Comparison of ENCODE assay signal across 21 cellular contexts in the genomic region with DNA sequence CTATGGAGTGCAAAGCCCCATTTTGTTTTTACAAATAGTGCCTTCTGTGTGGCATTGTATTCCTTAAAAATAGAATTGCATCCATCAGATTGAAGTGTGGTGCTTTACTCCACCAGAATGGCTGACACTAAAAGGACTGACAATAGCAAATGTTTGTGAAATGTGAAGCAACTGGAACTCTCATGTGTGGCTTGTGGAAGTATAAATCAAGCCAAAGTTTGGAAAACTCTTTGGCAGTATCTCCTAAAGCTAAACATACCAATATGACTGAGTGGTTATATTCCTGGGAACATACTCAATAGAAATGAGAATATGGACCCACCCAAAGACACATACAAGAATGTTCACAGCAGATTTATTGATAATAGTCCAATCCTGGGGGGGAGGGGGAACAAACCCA.
A peak's percentile ranks its signal among the peaks of the same experiment; 100 is the strongest.
DNase-seq lines count a peak whose midpoint lies in the region; ATAC-seq and TF ChIP-seq lines count a peak whose summit lies in the region.
"Had no signal": no experiment of that assay in that cellular context is flagged by ENCODE, and none has a peak within 500 bp of the region (broad histone marks: within the 10 kb centered on the region; RNA-seq: fewer than 3 reads in every experiment).

No MANE protein-coding gene starts in this region.

- in situ Hi-C loops in gastrocnemius medialis (cut with MboI; ENCODE audit: low sequenced_read_pairs in 4 of 4): no loop called here

- no peak overlapping the region for H3K4me3 Mint-ChIP-seq in activated T-cell treated with anti-CD3 and anti-CD28 coated beads, Interleukin-2, amount 50 U/mL, for 4 hours
- H3K4me3 Mint-ChIP-seq: B cell, CD14-positive monocyte, H9, HFFc6 had no signal

- TF ChIP-seq POLR2A in gastrocnemius medialis (IDR thresholded peaks at IDR 0.05): no peak

- ATAC-seq in left cardiac atrium: no peak
- ATAC-seq in gastrocnemius medialis: no peak
- no peak for ATAC-seq in activated T-cell treated with anti-CD3 and anti-CD28 coated beads, Interleukin-2, amount 50 U/mL, for 4 hours
- no peak for ATAC-seq in GM21528 (IDR thresholded peaks at IDR 0.05; ENCODE audit: low FRiP score, unreplicated experiment)

- H3K27ac ChIP-seq in right atrium auricular region: peak overlapping the region; percentile 60 to 80
- peak overlapping the region in 3 of 4 donors; percentile 67 to 85 (median 77) for H3K27ac ChIP-seq in gastrocnemius medialis
- H3K27ac ChIP-seq: Peyer's patch, SJCRH30 had no signal

- DNase-seq in right atrium auricular region (ENCODE audit: low spot score) (no peak), left cardiac atrium (no peak), fibroblast of peridontal ligament (ENCODE audit: extremely low read depth) (peak; percentile 64), gastrocnemius medialis (no peak), HuH-7 (ENCODE audit: low spot score) (no peak)
- DNase-seq in activated T-cell treated with anti-CD3 and anti-CD28 coated beads, Interleukin-2, amount 50 U/mL, for 4 hours: no peak
- DNase-seq: GDM1, H9, HFFc6, KG1, NCI-H1105, NCI-H146, NCI-H2029, NCI-H226, NCI-H510A treated with DMSO at 0.1 percent for 48 hours, NCI-H774, Peyer's patch, SJCRH30 had no signal

- intact Hi-C loops in left cardiac atrium (cut with DNase I): loop anchor here in 1 of 2 donors (5.0 kb wide), 1 partner anchor 553 kb away; no protein-coding TSS in a partner anchor
- intact Hi-C loops in gastrocnemius medialis (cut with DNase I; ENCODE audit: low total_unique reads): loop anchor here (2.0 kb wide), 1 partner anchor 86 kb away; the partner anchor contains the start of gene RARB

- H3K4me1 Mint-ChIP-seq in activated T-cell treated with anti-CD3 and anti-CD28 coated beads, Interleukin-2, amount 50 U/mL, for 4 hours (ENCODE audit: low read depth): no peaks in the 10 kb centered on the region
- H3K4me1 Mint-ChIP-seq: B cell, CD14-positive monocyte had no signal

- H3K9me3 ChIP-seq in right atrium auricular region (no peaks in the 10 kb centered on the region), gastrocnemius medialis (no peaks in the 10 kb centered on the region)
- H3K9me3 ChIP-seq: Peyer's patch, SJCRH30 had no signal

- H3K4me3 ChIP-seq in right atrium auricular region (no peak overlapping the region), gastrocnemius medialis (no peak overlapping the region)
- H3K4me3 ChIP-seq: Peyer's patch, SJCRH30 had no signal

- H3K36me3 ChIP-seq in right atrium auricular region (no peaks in the 10 kb centered on the region), gastrocnemius medialis (no peaks in the 10 kb centered on the region)
- H3K36me3 ChIP-seq: Peyer's patch, SJCRH30 had no signal

- H3K4me1 ChIP-seq in right atrium auricular region (peaks cover 0 to 41% of the 10 kb centered on the region in 2 donors), gastrocnemius medialis (peaks cover 27 to 49% of the 10 kb centered on the region in 2 donors)
- H3K4me1 ChIP-seq: Peyer's patch, SJCRH30 had no signal

- H3K27me3 ChIP-seq in right atrium auricular region (no peaks in the 10 kb centered on the region), gastrocnemius medialis (no peaks in the 10 kb centered on the region)
- H3K27me3 ChIP-seq: Peyer's patch, SJCRH30 had no signal

- H3K9me3 Mint-ChIP-seq in activated T-cell treated with anti-CD3 and anti-CD28 coated beads, Interleukin-2, amount 50 U/mL, for 4 hours: no peaks in the 10 kb centered on the region
- H3K9me3 Mint-ChIP-seq: H9, HFFc6 had no signal

- TF ChIP-seq CTCF in right atrium auricular region (IDR thresholded peaks at IDR 0.05): no peak
- TF ChIP-seq CTCF in gastrocnemius medialis (IDR thresholded peaks at IDR 0.05 in 4 of 5, conservative IDR thresholded peaks at IDR 0.05 in 1 of 5): no peak

- no peaks in the 10 kb centered on the region for H3K36me3 Mint-ChIP-seq in activated T-cell treated with anti-CD3 and anti-CD28 coated beads, Interleukin-2, amount 50 U/mL, for 4 hours (ENCODE audit: insufficient read depth)
- H3K36me3 Mint-ChIP-seq: CD14-positive monocyte had no signal

- peaks cover 3% of the 10 kb centered on the region for H3K27me3 Mint-ChIP-seq in activated T-cell treated with anti-CD3 and anti-CD28 coated beads, Interleukin-2, amount 50 U/mL, for 4 hours (ENCODE audit: low read depth)
